In genomic region chr11:64776875-64777274, GRCh38 we compare ENCODE assay signal across 8 cellular contexts. TPM values are rescaled to one million over a fixed set of nuclear protein-coding genes. Genes with fewer than 3 reads are reported as not detected.
A peak's percentile ranks its signal among the peaks of the same experiment; 100 is the strongest.
DNase-seq lines count a peak whose midpoint lies in the region; ATAC-seq and TF ChIP-seq lines count a peak whose summit lies in the region.

No MANE protein-coding gene starts in this region.

- H3K4me1 ChIP-seq in ES-I3 (ENCODE audit: insufficient read depth, low read length) (no peaks in the 10 kb centered on the region; the same call in 1 of the 2 replicates), RWPE2 (ENCODE audit: insufficient read depth, poor library complexity, severe bottlenecking) (peaks cover 14% of the 10 kb centered on the region), fibroblast of lung (ENCODE audit: control insufficient read depth, extremely low read depth, insufficient read depth, low read length) (peaks cover 12% of the 10 kb centered on the region), prostate gland (replicated peaks) (peaks cover 11% of the 10 kb centered on the region)

- H3K79me2 ChIP-seq in fibroblast of lung (ENCODE audit: control insufficient read depth, insufficient read depth, low read length), result peaks cover 52% of the 10 kb centered on the region

- peak overlapping the region; percentile 77 for H3K4me3 ChIP-seq in RWPE2 (ENCODE audit: severe bottlenecking)
- peak overlapping the region; percentile 65 to 81 (median 79) for H3K4me3 ChIP-seq in fibroblast of lung (replicated peaks in 1 of 4; ENCODE audit: control extremely low read depth in 1 of 4, insufficient read depth in 1 of 4, low read depth in 3 of 4, low read length in 4 of 4)
- peak overlapping the region; percentile 99 to 100 for H3K4me3 ChIP-seq in prostate gland

- H3K27ac ChIP-seq in RWPE2 (ENCODE audit: poor library complexity, severe bottlenecking) (peak overlapping the region; percentile 97), fibroblast of lung (ENCODE audit: insufficient read depth, low read length) (peak overlapping the region; percentile 40), prostate gland (peak overlapping the region in 1 of 2 donors; percentile 100)

- H4K20me1 ChIP-seq in fibroblast of lung (ENCODE audit: control insufficient read depth, extremely low read depth, insufficient read depth, low read length), result peaks cover 4% of the 10 kb centered on the region

- H3K36me3 ChIP-seq in ES-I3 (ENCODE audit: insufficient read depth, low read length) (peaks cover 45% of the 10 kb centered on the region), RWPE2 (ENCODE audit: low read depth) (peaks cover 57% of the 10 kb centered on the region), fibroblast of lung (ENCODE audit: control insufficient read depth, insufficient read depth, low read length) (peaks cover 17% of the 10 kb centered on the region), prostate gland (peaks cover 8 to 27% of the 10 kb centered on the region in 2 donors)

- TF ChIP-seq CTCF in RWPE2 (IDR thresholded peaks at IDR 0.05; ENCODE audit: poor library complexity, severe bottlenecking), result no peak
- TF ChIP-seq CTCF in fibroblast of lung (conservative IDR thresholded peaks at IDR 0.05 in 1 of 2, IDR thresholded peaks at IDR 0.05 in 1 of 2; ENCODE audit: low read depth in 1 of 2, low read length in 2 of 2), result no peak
- no peak for TF ChIP-seq CTCF in prostate gland (IDR thresholded peaks at IDR 0.05)

- no peak for DNase-seq in RWPE2 (ENCODE audit: low spot score)
- no peak for DNase-seq in fibroblast of lung (ENCODE audit: low read depth in 2 of 2)
- no peak for DNase-seq in prostate gland (ENCODE audit: low spot score)
- DNase-seq in anterior cingulate cortex (lab: John Stamatoyannopoulos, UW), result no peak
- no peak for DNase-seq in stimulated activated CD4-positive, alpha-beta T cell treated with anti-CD3 and anti-CD28 coated beads, Interleukin-2, amount 100 ng/mL, for 48 hours
- no peak for DNase-seq in GDM1 (lab: John Stamatoyannopoulos, UW)
- no peak for DNase-seq in NCI-H2029 treated with DMSO at 0.1 percent for 48 hours (lab: John Stamatoyannopoulos, UW)

- H3K9ac ChIP-seq in ES-I3 (ENCODE audit: low read depth, low read length), result peak overlapping the region; percentile 84; the same call in 1 of the 2 replicates
- H3K9ac ChIP-seq in fibroblast of lung (ENCODE audit: insufficient read depth, low read length), result peak overlapping the region; percentile 35

- no peak overlapping the region for H2AFZ ChIP-seq in fibroblast of lung (ENCODE audit: low read length)

- H3K27me3 ChIP-seq in RWPE2 (ENCODE audit: insufficient read depth, poor library complexity, severe bottlenecking), result no peaks in the 10 kb centered on the region
- H3K27me3 ChIP-seq in fibroblast of lung (ENCODE audit: control insufficient read depth, insufficient read depth, low read length), result no peaks in the 10 kb centered on the region
- no peaks in the 10 kb centered on the region for H3K27me3 ChIP-seq in prostate gland (replicated peaks; ENCODE audit: insufficient read depth)

- ATAC-seq in RWPE2 (ENCODE audit: low read depth), result no peak

- no peaks in the 10 kb centered on the region for H3K9me3 ChIP-seq in ES-I3 (ENCODE audit: control insufficient read depth, insufficient read depth, low read length)
- H3K9me3 ChIP-seq in RWPE2 (ENCODE audit: severe bottlenecking), result no peaks in the 10 kb centered on the region
- no peaks in the 10 kb centered on the region for H3K9me3 ChIP-seq in fibroblast of lung (ENCODE audit: control insufficient read depth, insufficient read depth, low read depth, low read length)
- no peaks in the 10 kb centered on the region for H3K9me3 ChIP-seq in prostate gland

- WGBS in prostate gland, result 4% methylated on average over 3 of the region's 3 CpGs

- no peak for TF ChIP-seq POLR2A in prostate gland (IDR thresholded peaks at IDR 0.05)

- intact Hi-C loops in prostate gland (cut with DNase I), result loop anchor here (5.0 kb wide), 1 partner anchor 35 kb away; the partner anchor contains the start of gene RASGRP2

- H3K4me2 ChIP-seq in fibroblast of lung (ENCODE audit: extremely low read depth, insufficient read depth, low read length), result peak overlapping the region; percentile 94

RNA-seq across cellular contexts. Expression of gene SF1, which starts 1.5 kb away (rescaled TPM):
- total RNA-seq in fibroblast of lung, result 62.7 and 78.9 TPM in 2 replicates
- 105 and 133 TPM in 2 replicates for polyA plus RNA-seq in fibroblast of lung
- 147 and 153 TPM in 2 replicates for polyA plus RNA-seq in fibroblast of lung (2012)
- polyA minus RNA-seq in fibroblast of lung (ENCODE audit: low replicate concordance), result 73.2 and 89.6 TPM in 2 replicates
- 100 to 1,000 TPM; 263 to 409 TPM for total RNA-seq in prostate gland

RNA-seq across cellular contexts. Expression of gene PYGM, which starts 17.1 kb away (rescaled TPM):
- total RNA-seq in fibroblast of lung (0.26 and 0.50 TPM in 2 replicates), prostate gland (10 to 100 TPM in 1 of 2 donors, 1 to 10 TPM in 1; 8.0 to 22.4 TPM)
- 0.18 and 1.9 TPM in 2 replicates for polyA plus RNA-seq in fibroblast of lung
- 0.22 and 3.1 TPM in 2 replicates for polyA plus RNA-seq in fibroblast of lung (2012)
- 0.11 and 4.9 TPM in 2 replicates for polyA minus RNA-seq in fibroblast of lung (ENCODE audit: low replicate concordance)

RNA-seq across cellular contexts. Expression of gene MAP4K2, which starts 26.1 kb away (rescaled TPM):
- total RNA-seq in fibroblast of lung (4.9 and 9.2 TPM in 2 replicates), prostate gland (10 to 100 TPM; 10.7 to 35.8 TPM)
- 6.4 and 9.2 TPM in 2 replicates for polyA plus RNA-seq in fibroblast of lung
- 6.5 and 12.0 TPM in 2 replicates for polyA plus RNA-seq in fibroblast of lung (2012)
- 34.1 and 53.5 TPM in 2 replicates for polyA minus RNA-seq in fibroblast of lung (ENCODE audit: low replicate concordance)

RNA-seq across cellular contexts. Expression of gene RASGRP2, which starts 32.9 kb away (rescaled TPM):
- total RNA-seq in fibroblast of lung, result 0.26 and 1.2 TPM in 2 replicates
- 0.71 and 5.2 TPM in 2 replicates for polyA plus RNA-seq in fibroblast of lung
- 1.8 and 9.9 TPM in 2 replicates for polyA plus RNA-seq in fibroblast of lung (2012)
- polyA minus RNA-seq in fibroblast of lung (ENCODE audit: low replicate concordance), result 0.22 and 8.6 TPM in 2 replicates
- total RNA-seq in prostate gland, result 10 to 100 TPM; 13.3 to 28.7 TPM

RNA-seq across cellular contexts. Expression of gene MEN1, which starts 33.5 kb away (rescaled TPM):
- total RNA-seq in fibroblast of lung (12.1 and 13.7 TPM in 2 replicates), prostate gland (10 to 100 TPM; 27.9 to 45.5 TPM)
- polyA plus RNA-seq in fibroblast of lung, result 8.9 and 14.2 TPM in 2 replicates
- polyA plus RNA-seq in fibroblast of lung (2012), result 15.3 and 28.8 TPM in 2 replicates
- 32.7 and 60.9 TPM in 2 replicates for polyA minus RNA-seq in fibroblast of lung (ENCODE audit: low replicate concordance)
